ENCODE assay signal across 1 cellular context in the genomic region with DNA sequence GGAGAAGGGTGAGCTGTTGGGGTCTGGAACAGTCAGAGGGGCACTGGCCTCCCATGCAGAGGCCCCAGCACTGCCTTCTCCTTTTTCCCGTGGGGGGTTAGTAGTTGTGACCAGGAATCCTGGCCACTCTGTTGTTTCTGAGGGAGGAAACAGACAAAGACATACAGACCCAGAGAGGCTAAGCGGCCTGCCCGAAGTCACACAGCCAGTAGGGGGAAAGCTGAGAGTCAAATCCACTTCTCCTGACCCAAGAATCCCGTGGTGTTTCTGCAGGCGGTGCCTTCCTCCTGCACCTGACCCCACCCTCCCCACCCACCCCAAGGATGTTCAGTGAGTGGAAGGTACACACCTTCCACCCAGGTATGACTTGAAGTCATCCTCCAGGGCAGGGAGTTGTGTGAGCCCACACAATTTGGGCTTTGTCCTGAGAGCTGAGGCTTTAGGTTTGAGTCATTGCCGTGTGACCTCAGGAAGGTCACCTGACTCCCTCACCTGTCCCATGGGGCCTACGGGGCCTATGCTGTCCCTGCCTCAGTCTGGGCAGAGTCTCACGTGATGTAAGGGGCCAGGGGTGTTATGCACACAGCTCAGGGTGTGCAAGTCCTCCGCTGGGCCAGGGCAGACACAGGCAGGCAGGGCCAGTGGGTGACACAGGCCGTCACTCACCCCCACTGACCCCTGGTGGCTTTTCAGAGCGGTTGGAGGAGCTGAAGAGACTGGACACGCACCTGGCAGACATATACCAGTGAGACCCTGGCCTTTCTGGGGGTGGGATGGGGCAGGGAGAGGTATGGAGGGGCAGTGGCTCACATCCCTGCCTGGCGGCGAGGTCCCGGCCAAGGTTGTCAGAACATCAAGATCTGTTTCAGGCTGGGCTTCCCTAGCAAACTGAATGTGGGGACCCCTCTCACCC.
A peak's percentile ranks its signal among the peaks of the same experiment; 100 is the strongest.
TF ChIP-seq lines count a peak whose summit lies in the region.

No MANE protein-coding gene starts in this region.

TF ChIP-seq in H1, 55 proteins besides CTCF, POLR2A, EP300 and RAD21:
- TF ChIP-seq RXRA (IDR thresholded peaks at IDR 0.05; ENCODE audit: insufficient read depth, low read depth, low read length) = no peak
- TF ChIP-seq, protein P1, sequence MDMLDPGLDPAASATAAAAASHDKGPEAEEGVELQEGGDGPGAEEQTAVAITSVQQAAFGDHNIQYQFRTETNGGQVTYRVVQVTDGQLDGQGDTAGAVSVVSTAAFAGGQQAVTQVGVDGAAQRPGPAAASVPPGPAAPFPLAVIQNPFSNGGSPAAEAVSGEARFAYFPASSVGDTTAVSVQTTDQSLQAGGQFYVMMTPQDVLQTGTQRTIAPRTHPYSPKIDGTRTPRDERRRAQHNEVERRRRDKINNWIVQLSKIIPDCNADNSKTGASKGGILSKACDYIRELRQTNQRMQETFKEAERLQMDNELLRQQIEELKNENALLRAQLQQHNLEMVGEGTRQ (IDR thresholded peaks at IDR 0.05; ENCODE audit: low read length) = peak; percentile 59
TF ChIP-seq in H1: peak in this region for 1.
